8 cellular contexts compared by ENCODE assay signal in the genomic region with DNA sequence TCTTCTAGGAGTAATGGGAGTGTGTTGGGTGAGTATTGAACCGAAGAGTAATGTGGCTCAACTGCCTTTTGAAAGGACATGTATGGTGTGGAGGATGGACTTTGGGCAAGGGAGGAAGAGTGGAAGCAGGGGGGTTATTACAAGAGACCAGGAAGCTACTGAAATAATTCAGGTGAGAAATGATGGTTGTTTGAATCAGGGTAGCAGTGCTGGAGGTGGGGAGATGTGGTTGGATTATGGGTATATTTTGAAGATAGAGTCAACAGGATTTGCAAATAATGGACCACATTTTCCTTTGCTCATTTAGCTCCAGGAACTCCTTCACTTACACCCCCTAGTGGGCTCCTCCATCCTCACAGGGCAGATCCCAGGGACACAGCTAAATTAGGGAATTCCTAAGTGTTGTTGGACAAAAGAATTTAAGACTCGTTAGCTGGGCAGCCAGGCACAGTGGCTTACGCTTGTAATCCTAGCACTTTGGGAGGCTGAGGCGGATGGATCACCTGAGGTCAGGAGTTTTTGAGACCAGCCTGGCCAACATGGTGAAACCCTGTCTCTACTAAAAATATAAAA. TPM values are rescaled to one million over a fixed set of nuclear protein-coding genes. Genes with fewer than 3 reads are reported as not detected.
DNase-seq lines count a peak whose midpoint lies in the region; ATAC-seq and TF ChIP-seq lines count a peak whose summit lies in the region.

No MANE protein-coding gene starts in this region.

- H3K27me3 ChIP-seq in DND-41 (ENCODE audit: insufficient read depth, low read length, poor library complexity) (peaks cover 3% of the 10 kb centered on the region), Loucy (ENCODE audit: insufficient read depth, low read length, poor library complexity, severe bottlenecking) (no peaks in the 10 kb centered on the region)

- no peaks in the 10 kb centered on the region for H3K9me3 Mint-ChIP-seq in brain

- no peak overlapping the region for H3K4me2 ChIP-seq in DND-41 (ENCODE audit: insufficient read depth, low read length)
- H3K4me2 ChIP-seq in Loucy (ENCODE audit: low read depth, low read length, poor library complexity, severe bottlenecking), result no peak overlapping the region

- H3K4me1 ChIP-seq in DND-41 (ENCODE audit: insufficient read depth, low read length) (peaks cover 10% of the 10 kb centered on the region), Loucy (ENCODE audit: insufficient read depth, low read length, poor library complexity, severe bottlenecking) (no peaks in the 10 kb centered on the region)

- H3F3A ChIP-seq in Loucy (ENCODE audit: low read depth), result no peaks in the 10 kb centered on the region

- no peaks in the 10 kb centered on the region for H3K79me2 ChIP-seq in DND-41 (ENCODE audit: insufficient read depth, low read length)
- H3K79me2 ChIP-seq in Loucy (ENCODE audit: insufficient read depth, low read length), result no peaks in the 10 kb centered on the region

- no peak for DNase-seq in DND-41
- peak; percentile 35 for DNase-seq in myocyte (ENCODE audit: low read depth)

- H2AFZ ChIP-seq in DND-41 (ENCODE audit: low read depth, low read length) (0 out of 2 replicates have a peak overlapping the region, but pooled peaks have one; percentile 5), Loucy (ENCODE audit: low read length) (0 out of 2 replicates have a peak overlapping the region, but pooled peaks have one; percentile 55)

- H3K9me3 ChIP-seq in DND-41 (ENCODE audit: insufficient read depth, low read length, severe bottlenecking), result no peaks in the 10 kb centered on the region
- H3K9me3 ChIP-seq in Loucy (ENCODE audit: insufficient read depth, low read depth, low read length), result no peaks in the 10 kb centered on the region

- no peaks in the 10 kb centered on the region for H4K20me1 ChIP-seq in DND-41 (ENCODE audit: insufficient read depth, low read length)
- no peaks in the 10 kb centered on the region for H4K20me1 ChIP-seq in Loucy (ENCODE audit: insufficient read depth, low read length, poor library complexity, severe bottlenecking)

- H3K36me3 Mint-ChIP-seq in brain, result no peaks in the 10 kb centered on the region

- ATAC-seq in DND-41 (ENCODE audit: insufficient read depth, low read depth) (no peak), HG03520 (IDR thresholded peaks at IDR 0.05; ENCODE audit: unreplicated experiment) (no peak), HG03025 (IDR thresholded peaks at IDR 0.05; ENCODE audit: low FRiP score, unreplicated experiment) (no peak), HG03432 (IDR thresholded peaks at IDR 0.05; ENCODE audit: unreplicated experiment) (no peak), HG02884 (IDR thresholded peaks at IDR 0.05; ENCODE audit: unreplicated experiment) (no peak)

- no peak overlapping the region for H3K4me3 Mint-ChIP-seq in brain

- TF ChIP-seq CTCF in DND-41 (IDR thresholded peaks at IDR 0.05; ENCODE audit: borderline replicate concordance, extremely low read depth, low read length, poor library complexity, severe bottlenecking) (peak; percentile 23), Loucy (conservative IDR thresholded peaks at IDR 0.05; ENCODE audit: low read length) (peak; percentile 39), brain (conservative IDR thresholded peaks at IDR 0.05) (peak; percentile 28 to 37)

- H3K4me3 ChIP-seq in DND-41 (ENCODE audit: low read depth in 1 of 2, low read length in 2 of 2) (no peak overlapping the region), Loucy (ENCODE audit: low read length, poor library complexity, severe bottlenecking) (no peak overlapping the region)

- H3K36me3 ChIP-seq in DND-41 (ENCODE audit: insufficient read depth, low read length) (no peaks in the 10 kb centered on the region), Loucy (ENCODE audit: insufficient read depth, low read length) (no peaks in the 10 kb centered on the region)

- H3K9ac ChIP-seq in DND-41 (ENCODE audit: low read depth, low read length) (no peak overlapping the region), Loucy (ENCODE audit: low read depth, low read length, poor library complexity, severe bottlenecking) (no peak overlapping the region)

- peaks cover 13% of the 10 kb centered on the region for H3K4me1 Mint-ChIP-seq in brain

- H3K27ac Mint-ChIP-seq in brain, result peak overlapping the region in 1 of 5 experiments; percentile 14

- no peaks in the 10 kb centered on the region for H3K9me2 ChIP-seq in Loucy (replicated peaks; ENCODE audit: low read depth, low read length)

- H3K27me3 Mint-ChIP-seq in brain, result no peaks in the 10 kb centered on the region

- H3K27ac ChIP-seq in DND-41 (ENCODE audit: low read length), result no peak overlapping the region

RNA-seq across cellular contexts. Expression of gene SLC4A9, which starts 1.2 kb away (rescaled TPM):
- polyA plus RNA-seq in brain (ENCODE audit: insufficient read depth, low read depth, low replicate concordance), result not detected
- total RNA-seq in myocyte, result not detected in 2 replicates
- 0.04 TPM for polyA plus RNA-seq in myocyte (2012)

RNA-seq across cellular contexts. Expression of gene HBEGF, which starts 12.4 kb away (rescaled TPM):
- polyA plus RNA-seq in brain (ENCODE audit: insufficient read depth, low read depth, low replicate concordance), result 8.8 TPM
- total RNA-seq in myocyte, result 10.1 and 10.2 TPM in 2 replicates
- 41.6 TPM for polyA plus RNA-seq in myocyte (2012)

RNA-seq across cellular contexts. Expression of gene ANKHD1, which starts 42.8 kb away (rescaled TPM):
- polyA plus RNA-seq in brain (ENCODE audit: insufficient read depth, low read depth, low replicate concordance), result 55.1 TPM
- total RNA-seq in myocyte, result 33.7 and 39.7 TPM in 2 replicates
- 34.4 TPM for polyA plus RNA-seq in myocyte (2012)

RNA-seq across cellular contexts. Expression of gene PFDN1, which starts 55.9 kb away (rescaled TPM):
- 92.3 TPM for polyA plus RNA-seq in brain (ENCODE audit: insufficient read depth, low read depth, low replicate concordance)
- 42.0 and 63.9 TPM in 2 replicates for total RNA-seq in myocyte
- polyA plus RNA-seq in myocyte (2012), result 75.9 TPM
